Comparison of ENCODE assay signal across 17 cellular contexts in the genomic region with DNA sequence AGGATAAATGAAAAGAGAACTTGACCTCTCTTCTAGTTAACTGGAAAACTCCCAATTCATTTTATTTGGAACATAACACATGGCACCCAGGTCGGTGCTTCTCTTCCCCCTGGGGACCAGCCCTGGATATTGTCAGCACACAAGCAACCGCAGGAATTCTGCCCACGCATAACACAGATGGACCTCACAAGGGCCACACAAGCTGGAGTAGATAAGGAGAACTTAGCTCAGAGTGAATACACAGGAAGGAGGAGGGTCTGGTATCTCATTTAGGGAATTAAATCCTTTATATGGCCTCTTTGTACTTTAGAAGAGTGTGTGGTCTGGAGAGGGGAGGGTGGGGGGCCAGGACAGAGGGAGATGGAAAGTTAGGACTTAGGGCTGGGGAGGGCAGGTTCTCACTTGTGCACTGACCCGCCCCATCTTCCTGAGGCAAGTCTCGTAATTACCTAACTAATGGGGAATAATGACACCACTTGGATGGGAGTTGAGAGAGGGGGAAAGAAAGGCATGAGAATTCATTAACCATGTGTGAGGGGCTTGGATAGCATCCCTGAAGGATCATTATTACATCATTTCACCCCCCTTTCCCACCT.
DNase-seq lines count a peak whose midpoint lies in the region; ATAC-seq and TF ChIP-seq lines count a peak whose summit lies in the region.
"Had no signal": no experiment of that assay in that cellular context is flagged by ENCODE, and none has a peak within 500 bp of the region (broad histone marks: within the 10 kb centered on the region; RNA-seq: fewer than 3 reads in every experiment).

No MANE protein-coding gene starts in this region.

- no peaks in the 10 kb centered on the region for H3K9me3 Mint-ChIP-seq in activated CD4-positive, alpha-beta memory T cell treated with anti-CD3 and anti-CD28 coated beads for 36 hours
- H3K9me3 Mint-ChIP-seq: CD4-positive, CD25-positive, alpha-beta regulatory T cell had no signal

- CTCF ChIA-PET in RWPE1 (lab: Yijun Ruan, JAX) = interaction anchor here (0.7 kb wide), 1 partner anchor 126 kb away, joined by 3 read pairs; no protein-coding TSS in a partner anchor
- CTCF ChIA-PET in activated CD4-positive, alpha-beta memory T cell treated with anti-CD3 and anti-CD28 coated beads for 36 hours (lab: Charles Lee) = no interaction called here

- no peak for TF ChIP-seq POLR2A in right lobe of liver (IDR thresholded peaks at IDR 0.05)

- H3K4me1 Mint-ChIP-seq in activated CD4-positive, alpha-beta memory T cell treated with anti-CD3 and anti-CD28 coated beads for 36 hours (ENCODE audit: low read depth) = no peaks in the 10 kb centered on the region
- H3K4me1 Mint-ChIP-seq: CD4-positive, CD25-positive, alpha-beta regulatory T cell; stimulated activated naive B cell treated with anti-CD40 and anti-IgM and Interleukin-4, amounts not matched to agents 10 μg/mL and 1 μg/mL and 100 μg/mL, for 72 hours; T-helper 17 cell had no signal

- intact Hi-C loops in sciatic nerve (cut with DNase I) = no loop called here
- intact Hi-C loops in activated CD4-positive, alpha-beta memory T cell treated with anti-CD3 and anti-CD28 coated beads for 36 hours (cut with micrococcal nuclease) = no loop called here
- intact Hi-C loops in right lobe of liver (cut with DNase I) = no loop called here

- H3K27me3 ChIP-seq in fibroblast of lung (ENCODE audit: control insufficient read depth, insufficient read depth, low read length) (no peaks in the 10 kb centered on the region), right lobe of liver (no peaks in the 10 kb centered on the region)

- DNase-seq in ELF-1 (ENCODE audit: low read depth, low spot score) = peak; percentile 33
- no peak for DNase-seq in RWPE1 (ENCODE audit: low spot score)
- peak; percentile 72 to 98 for DNase-seq in fibroblast of lung (ENCODE audit: low read depth in 2 of 2)
- DNase-seq in sciatic nerve (ENCODE audit: low spot score) = peak; percentile 77
- no peak for DNase-seq in activated T-cell treated with anti-CD3 and anti-CD28 coated beads for 4 hours
- no peak for DNase-seq in activated CD4-positive, alpha-beta memory T cell treated with anti-CD3 and anti-CD28 coated beads for 36 hours
- no peak for DNase-seq in right lobe of liver
- DNase-seq: activated CD4-positive, alpha-beta T cell treated with anti-CD3 and anti-CD28 coated beads, Interleukin-2, amount 50 U/mL, for 1 hour; activated gamma-delta T cell treated with Interleukin-2 at 50 U/mL for 16 hours; CD4-positive, CD25-positive, alpha-beta regulatory T cell; cerebellar nuclear complex; erythroblast; NCI-H1048; stimulated activated CD4-positive, alpha-beta T cell treated with anti-CD3 and anti-CD28 coated beads, Interleukin-4, amount 100 ng/mL, for 4 hours; stimulated activated naive B cell treated with anti-CD40 and anti-IgM and Interleukin-4, amounts not matched to agents 10 μg/mL and 1 μg/mL and 100 μg/mL, for 72 hours; T-helper 17 cell had no signal

- no peak overlapping the region for H3K27ac Mint-ChIP-seq in activated CD4-positive, alpha-beta memory T cell treated with anti-CD3 and anti-CD28 coated beads for 36 hours
- H3K27ac Mint-ChIP-seq: CD4-positive, CD25-positive, alpha-beta regulatory T cell; T-helper 17 cell had no signal

- H3K27me3 Mint-ChIP-seq in activated CD4-positive, alpha-beta memory T cell treated with anti-CD3 and anti-CD28 coated beads for 36 hours = no peaks in the 10 kb centered on the region
- H3K27me3 Mint-ChIP-seq: CD4-positive, CD25-positive, alpha-beta regulatory T cell; stimulated activated naive B cell treated with anti-CD40 and anti-IgM and Interleukin-4, amounts not matched to agents 10 μg/mL and 1 μg/mL and 100 μg/mL, for 72 hours had no signal

- H3K9ac ChIP-seq in fibroblast of lung (ENCODE audit: insufficient read depth, low read length) = no peak overlapping the region

- POLR2A ChIA-PET in RWPE1 (lab: Yijun Ruan, JAX; ENCODE audit: low non-redundant PET) = no interaction called here
- POLR2A ChIA-PET in activated CD4-positive, alpha-beta memory T cell treated with anti-CD3 and anti-CD28 coated beads for 36 hours (lab: Charles Lee) = no interaction called here

- H3K4me2 ChIP-seq in fibroblast of lung (ENCODE audit: extremely low read depth, insufficient read depth, low read length) = no peak overlapping the region

- TF ChIP-seq CTCF in RWPE1 (conservative IDR thresholded peaks at IDR 0.05; ENCODE audit: low read depth) (no peak), fibroblast of lung (conservative IDR thresholded peaks at IDR 0.05 in 1 of 2, IDR thresholded peaks at IDR 0.05 in 1 of 2; ENCODE audit: low read depth in 1 of 2, low read length in 2 of 2) (no peak), right lobe of liver (IDR thresholded peaks at IDR 0.05) (no peak)

- H3K4me3 ChIP-seq in fibroblast of lung (replicated peaks in 1 of 4; ENCODE audit: control extremely low read depth in 1 of 4, insufficient read depth in 1 of 4, low read depth in 3 of 4, low read length in 4 of 4) = no peak overlapping the region
- no peak overlapping the region for H3K4me3 ChIP-seq in right lobe of liver

- H3K36me3 Mint-ChIP-seq in activated CD4-positive, alpha-beta memory T cell treated with anti-CD3 and anti-CD28 coated beads for 36 hours = no peaks in the 10 kb centered on the region
- H3K36me3 Mint-ChIP-seq: CD4-positive, CD25-positive, alpha-beta regulatory T cell; stimulated activated naive B cell treated with anti-CD40 and anti-IgM and Interleukin-4, amounts not matched to agents 10 μg/mL and 1 μg/mL and 100 μg/mL, for 72 hours had no signal

- ATAC-seq in sciatic nerve (peak; percentile 87), right lobe of liver (no peak), HG02970 (IDR thresholded peaks at IDR 0.05; ENCODE audit: low FRiP score, unreplicated experiment) (no peak)
- ATAC-seq: stimulated activated naive B cell treated with anti-CD40 and anti-IgM and Interleukin-4, amounts not matched to agents 10 μg/mL and 1 μg/mL and 100 μg/mL, for 72 hours; T-helper 17 cell had no signal

- H3K4me1 ChIP-seq in fibroblast of lung (ENCODE audit: control insufficient read depth, extremely low read depth, insufficient read depth, low read length) (peaks cover 5% of the 10 kb centered on the region), right lobe of liver (no peaks in the 10 kb centered on the region)

- WGBS in right lobe of liver (ENCODE audit: insufficient coverage, low coverage, low lambda C conversion rate, missing lambda C conversion rate) = 77% methylated on average over 4 of the region's 5 CpGs

- H3K36me3 ChIP-seq in fibroblast of lung (ENCODE audit: control insufficient read depth, insufficient read depth, low read length) (no peaks in the 10 kb centered on the region), right lobe of liver (no peaks in the 10 kb centered on the region)

- H3K27ac ChIP-seq in RWPE1 (peak overlapping the region; percentile 27; the same call in 1 of the 2 replicates), fibroblast of lung (ENCODE audit: insufficient read depth, low read length) (no peak overlapping the region), right lobe of liver (no peak overlapping the region)

- H4K20me1 ChIP-seq in fibroblast of lung (ENCODE audit: control insufficient read depth, extremely low read depth, insufficient read depth, low read length) = no peaks in the 10 kb centered on the region

- no peaks in the 10 kb centered on the region for H3K9me3 ChIP-seq in fibroblast of lung (ENCODE audit: control insufficient read depth, insufficient read depth, low read depth, low read length)
- H3K9me3 ChIP-seq in right lobe of liver = no peaks in the 10 kb centered on the region

- H2AFZ ChIP-seq in fibroblast of lung (ENCODE audit: low read length) = no peak overlapping the region

- no peaks in the 10 kb centered on the region for H3K79me2 ChIP-seq in fibroblast of lung (ENCODE audit: control insufficient read depth, insufficient read depth, low read length)

- H3K4me3 Mint-ChIP-seq in activated CD4-positive, alpha-beta memory T cell treated with anti-CD3 and anti-CD28 coated beads for 36 hours = no peak overlapping the region
- H3K4me3 Mint-ChIP-seq: CD4-positive, CD25-positive, alpha-beta regulatory T cell; stimulated activated naive B cell treated with anti-CD40 and anti-IgM and Interleukin-4, amounts not matched to agents 10 μg/mL and 1 μg/mL and 100 μg/mL, for 72 hours; T-helper 17 cell had no signal

Comparison
In these comparisons a context has a peak if more than half of its experiments do, and no peak if none do; other contexts are left out.
1. DNase-seq: peak in ELF-1 (single experiment), fibroblast of lung (2 of 2) and sciatic nerve (single experiment); none in RWPE1 (single experiment), activated T-cell treated with anti-CD3 and anti-CD28 coated beads for 4 hours (single experiment), activated CD4-positive, alpha-beta memory T cell treated with anti-CD3 and anti-CD28 coated beads for 36 hours (single experiment) and right lobe of liver (0 of 3).